Comparison of ENCODE assay signal across 24 cellular contexts in genomic region chr12:102970780-102971179, GRCh38.
"Had no signal": no experiment of that assay in that cellular context is flagged by ENCODE, and none has a peak within 500 bp of the region (broad histone marks: within the 10 kb centered on the region; RNA-seq: fewer than 3 reads in every experiment).

No MANE protein-coding gene starts in this region.

- H3K9me3 ChIP-seq: gastrocnemius medialis, heart left ventricle, left lung, mucosa of descending colon, prostate gland, right atrium auricular region, suprapubic skin, transverse colon, upper lobe of right lung, uterus had no signal

- DNase-seq: dorsolateral prefrontal cortex; effector CD4-positive, alpha-beta T cell; foreskin fibroblast; gastrocnemius medialis; heart left ventricle; left cardiac atrium; left lung; mesenchymal stem cell; mucosa of descending colon; naive B cell; stimulated activated CD4-positive, alpha-beta T cell treated with anti-CD3 and anti-CD28 coated beads, Interleukin-12 subunit alpha, Interleukin-12 subunit beta, amount 100 ng/mL, for 4 hours; stimulated activated CD4-positive, alpha-beta T cell treated with anti-CD3 and anti-CD28 coated beads, Interleukin-1b, Interleukin-23, amount 100 ng/mL, for 48 hours; stimulated activated CD4-positive, alpha-beta T cell treated with anti-CD3 and anti-CD28 coated beads, Interleukin-4, amount 100 ng/mL, for 1 hour; stimulated activated CD8-positive, alpha-beta memory T cell treated with anti-CD3 and anti-CD28 coated beads, Interleukin-4, amount 100 ng/mL, for 48 hours; stimulated activated naive CD4-positive, alpha-beta T cell; stimulated activated naive CD8-positive, alpha-beta T cell treated with anti-CD3 and anti-CD28 coated beads, Interleukin-15, amount 100 ng/mL, for 72 hours; transverse colon; upper lobe of right lung; uterus had no signal

- H3K27ac ChIP-seq: dorsolateral prefrontal cortex, gastrocnemius medialis, heart left ventricle, hepatocyte, left lung, prostate gland, right atrium auricular region, suprapubic skin, transverse colon, upper lobe of right lung, uterus had no signal

- H3K27me3 ChIP-seq: right atrium auricular region had no signal

- H3K4me3 ChIP-seq: dorsolateral prefrontal cortex, gastrocnemius medialis, heart left ventricle, hepatocyte, left lung, mucosa of descending colon, prostate gland, right atrium auricular region, smooth muscle cell, suprapubic skin, transverse colon, upper lobe of right lung, uterus had no signal

- H3K36me3 ChIP-seq: gastrocnemius medialis, heart left ventricle, left lung, prostate gland, right atrium auricular region, suprapubic skin, transverse colon, upper lobe of right lung, uterus had no signal
